ENCODE assay signal across 8 cellular contexts in genomic region chr12:63672550-63672949, GRCh38. TPM values are rescaled to one million over a fixed set of nuclear protein-coding genes. Genes with fewer than 3 reads are reported as not detected.
DNase-seq lines count a peak whose midpoint lies in the region; ATAC-seq, FAIRE-seq and TF ChIP-seq lines count a peak whose summit lies in the region.
"Not testable (repeated sequence)": the region's sequence is repeated elsewhere in the genome, so short reads cannot be mapped to it uniquely, and the experiment has no call there.
"Had no signal": no experiment of that assay in that cellular context is flagged by ENCODE, and none has a peak within 500 bp of the region (broad histone marks: within the 10 kb centered on the region; RNA-seq: fewer than 3 reads in every experiment).

No MANE protein-coding gene starts in this region.

- not testable (repeated sequence) for H3K36me3 ChIP-seq in pancreas

- H3K4me3 Mint-ChIP-seq in HFFc6; activated CD8-positive, alpha-beta T cell treated with anti-CD3 and anti-CD28 coated beads for 36 hours; endothelial cell (ENCODE audit: unreplicated experiment): not testable (repeated sequence)

- ATAC-seq in activated CD8-positive, alpha-beta T cell treated with anti-CD3 and anti-CD28 coated beads for 36 hours; pancreas: not testable (repeated sequence)

- POLR2A ChIA-PET in activated CD8-positive, alpha-beta T cell treated with anti-CD3 and anti-CD28 coated beads for 36 hours (lab: Charles Lee): not testable (repeated sequence)

- 4 to 6% methylated on average over 2 of the region's 2 CpGs for WGBS in pancreas, 2 donors

- H3K27me3 Mint-ChIP-seq in HFFc6 (ENCODE audit: insufficient read depth); activated CD8-positive, alpha-beta T cell treated with anti-CD3 and anti-CD28 coated beads for 36 hours; endothelial cell (ENCODE audit: unreplicated experiment): not testable (repeated sequence)

- not testable (repeated sequence) for H3K36me3 Mint-ChIP-seq in HFFc6 (ENCODE audit: low read depth); activated CD8-positive, alpha-beta T cell treated with anti-CD3 and anti-CD28 coated beads for 36 hours (ENCODE audit: low read depth); endothelial cell (ENCODE audit: low read depth, unreplicated experiment)

- H3K4me1 Mint-ChIP-seq in HFFc6 (ENCODE audit: low read depth) (peaks cover 20% of the 10 kb centered on the region), endothelial cell (ENCODE audit: unreplicated experiment) (peaks cover 12% of the 10 kb centered on the region)
- H3K4me1 Mint-ChIP-seq in activated CD8-positive, alpha-beta T cell treated with anti-CD3 and anti-CD28 coated beads for 36 hours (ENCODE audit: low read depth): peaks cover 12% of the 10 kb centered on the region

- CTCF ChIA-PET in activated CD8-positive, alpha-beta T cell treated with anti-CD3 and anti-CD28 coated beads for 36 hours (lab: Charles Lee): interaction anchor here (0.8 kb wide), 2 partner anchors 116 to 164 kb away, joined by 3 to 4 read pairs; no protein-coding TSS in a partner anchor

- H3K27ac Mint-ChIP-seq in HFFc6; activated CD8-positive, alpha-beta T cell treated with anti-CD3 and anti-CD28 coated beads for 36 hours; endothelial cell (ENCODE audit: unreplicated experiment): not testable (repeated sequence)

- H3K27me3 ChIP-seq in pancreas: not testable (repeated sequence)

- DNase-seq in HFFc6; activated CD8-positive, alpha-beta T cell treated with anti-CD3 and anti-CD28 coated beads for 36 hours; endothelial cell (ENCODE audit: low spot score); pancreas: not testable (repeated sequence)
- peak; percentile 13 for DNase-seq in NCI-H774 (lab: John Stamatoyannopoulos, UW)
- DNase-seq in kidney glomerular epithelial cell (lab: John Stamatoyannopoulos, UW): peak; percentile 27

- H3K9me3 Mint-ChIP-seq in HFFc6; activated CD8-positive, alpha-beta T cell treated with anti-CD3 and anti-CD28 coated beads for 36 hours; endothelial cell (ENCODE audit: unreplicated experiment): not testable (repeated sequence)

- TF ChIP-seq CTCF in C4-2B (conservative IDR thresholded peaks at IDR 0.05) (peak; percentile 40), HFFc6 (IDR thresholded peaks at IDR 0.05) (peak; percentile 72), endothelial cell (IDR thresholded peaks at IDR 0.05; ENCODE audit: unreplicated experiment) (peak; percentile 39), pancreas (IDR thresholded peaks at IDR 0.05) (peak in 3 of 4 donors; percentile 8 to 17 (median 11))
- TF ChIP-seq CTCF in activated CD8-positive, alpha-beta T cell treated with anti-CD3 and anti-CD28 coated beads for 36 hours (IDR thresholded peaks at IDR 0.05): peak; percentile 44

- H3K4me1 ChIP-seq in pancreas: not testable (repeated sequence)

- FAIRE-seq in pancreas (lab: Jason Lieb, UNC): peak; percentile 96

- intact Hi-C loops in activated CD8-positive, alpha-beta T cell treated with anti-CD3 and anti-CD28 coated beads for 36 hours (cut with micrococcal nuclease): loop anchor here (10.0 kb wide), 1 partner anchor 132 kb away; no protein-coding TSS in a partner anchor
- intact Hi-C loops in pancreas (cut with DNase I): not testable (repeated sequence)

- not testable (repeated sequence) for H3K27ac ChIP-seq in C4-2B, pancreas

- H3K4me3 ChIP-seq in pancreas: not testable (repeated sequence)

- H3K9me3 ChIP-seq in pancreas: not testable (repeated sequence)

RNA-seq across cellular contexts. Expression of gene DPY19L2, which starts 4.3 kb away (rescaled TPM):
- 1 to 10 TPM; 1.3 to 2.9 (median 2.0) TPM for total RNA-seq in HFFc6 (2021; fragmentation: NEBNext Ultra II Directional; extraction: Animal tissue kit (Norgen Biotek cat#: 25700))
- 1 to 10 TPM; 6.1 to 6.4 TPM for total RNA-seq in activated CD8-positive, alpha-beta T cell treated with anti-CD3 and anti-CD28 coated beads for 36 hours
- 16.4 TPM for total RNA-seq in endothelial cell (ENCODE audit: unreplicated experiment)
- total RNA-seq in pancreas: 1 to 10 TPM; 1.8 to 3.4 (median 2.2) TPM
- 10 to 100 TPM in 1 of 2 donors, 1 to 10 TPM in 1; 6.6 to 13.8 TPM for polyA plus RNA-seq in pancreas
- total RNA-seq: left lobe of liver had no signal

Comparison
In these comparisons a context has a peak if more than half of its experiments do, and no peak if none do; other contexts are left out.
1. CTCF ChIP-seq: peak in every context shown above with its lines; median percentile 72 in HFFc6; 44 in activated CD8-positive, alpha-beta T cell treated with anti-CD3 and anti-CD28 coated beads for 36 hours; 40 in C4-2B; 39 in endothelial cell; 11 in pancreas.